In the genomic region with DNA sequence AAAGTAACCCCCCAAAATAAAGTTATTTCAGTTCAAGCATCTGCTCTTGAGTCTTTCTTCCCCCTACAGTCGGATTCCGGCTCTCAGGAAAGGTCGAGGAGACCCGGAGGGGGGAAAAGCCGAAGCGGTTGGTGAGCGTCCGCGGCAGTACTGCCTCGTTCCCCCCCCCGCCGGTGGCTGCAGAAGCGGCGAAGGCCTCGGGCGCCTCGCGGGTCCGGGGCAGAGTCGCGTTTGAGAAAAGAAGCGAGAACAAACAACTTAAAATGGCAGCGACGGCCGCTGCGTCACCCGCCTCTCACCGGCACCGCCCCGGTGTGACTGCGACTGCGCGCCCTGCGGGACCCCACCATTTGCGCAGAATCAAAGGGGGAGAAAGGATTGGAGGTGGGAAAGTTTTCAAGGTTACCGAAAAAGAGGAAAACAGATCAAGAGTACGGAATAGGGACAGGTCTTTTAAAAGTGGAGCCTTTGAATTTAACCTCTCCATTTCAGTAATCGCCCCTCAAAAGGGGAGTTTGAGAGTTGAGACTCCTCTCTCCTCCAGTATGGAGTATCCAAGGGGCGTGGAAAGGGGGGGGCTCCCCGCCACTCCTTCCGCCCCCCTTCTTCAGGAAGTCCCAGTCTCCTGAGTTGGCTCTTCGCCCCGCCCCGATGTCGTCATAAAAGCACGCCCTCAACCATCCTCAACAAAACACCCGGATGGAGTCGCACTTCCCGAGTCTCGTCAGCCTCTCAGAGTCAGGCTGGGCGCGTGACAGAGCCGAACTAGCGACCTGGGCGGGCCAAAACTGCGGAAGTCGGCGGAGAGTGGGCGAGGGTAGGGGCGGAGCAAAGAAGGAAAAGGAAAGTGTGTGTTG, we compare ENCODE assay signal across 8 cellular contexts. TPM values are rescaled to one million over a fixed set of nuclear protein-coding genes. Genes with fewer than 3 reads are reported as not detected.
DNase-seq lines count a peak whose midpoint lies in the region; ATAC-seq, FAIRE-seq and TF ChIP-seq lines count a peak whose summit lies in the region.

No MANE protein-coding gene starts in this region.

- peak overlapping the region; percentile 96 to 100 for H3K9ac ChIP-seq in kidney (ENCODE audit: low read length in 2 of 2)

- no peaks in the 10 kb centered on the region for H3K9me3 Mint-ChIP-seq in activated CD4-positive, alpha-beta T cell treated with anti-CD3 and anti-CD28 coated beads for 36 hours (ENCODE audit: low read depth)

- intact Hi-C loops in activated CD4-positive, alpha-beta T cell treated with anti-CD3 and anti-CD28 coated beads for 36 hours (cut with DNase I, micrococcal nuclease) = loop anchor here (1.0 to 2.0 kb wide), 7 partner anchors 22 to 417 kb away; a partner anchor contains a TSS
- intact Hi-C loops in kidney (cut with DNase I) = no loop called here

- H3K4me3 ChIP-seq in BE2C (ENCODE audit: low read depth, low read length) (peak overlapping the region; percentile 97), choroid plexus epithelial cell (ENCODE audit: low read depth, low read length) (peak overlapping the region; percentile 98), kidney (ENCODE audit: low read length in 2 of 2) (peak overlapping the region; percentile 94 to 99)

- CTCF ChIA-PET in activated CD4-positive, alpha-beta T cell treated with anti-CD3 and anti-CD28 coated beads for 36 hours (lab: Charles Lee) = interaction anchor here (1.1 to 1.3 kb wide), 4 partner anchors 22 to 297 kb away, joined by 3 to 6 read pairs (median 3); no protein-coding TSS in a partner anchor

- peaks cover 45% of the 10 kb centered on the region for H3K36me3 Mint-ChIP-seq in activated CD4-positive, alpha-beta T cell treated with anti-CD3 and anti-CD28 coated beads for 36 hours (ENCODE audit: low read depth)

- POLR2A ChIA-PET in activated CD4-positive, alpha-beta T cell treated with anti-CD3 and anti-CD28 coated beads for 36 hours (lab: Charles Lee) = interaction anchor here (0.5 to 2.5 kb wide), 5 partner anchors 22 to 167 kb away, joined by 3 to 23 read pairs (median 4); a partner anchor contains a TSS

- peaks cover 32% of the 10 kb centered on the region for H3K4me1 Mint-ChIP-seq in activated CD4-positive, alpha-beta T cell treated with anti-CD3 and anti-CD28 coated beads for 36 hours

- peak; percentile 87 for ATAC-seq in HG03442 (IDR thresholded peaks at IDR 0.05; ENCODE audit: unreplicated experiment)
- peak; percentile 88 for ATAC-seq in activated CD4-positive, alpha-beta T cell treated with anti-CD3 and anti-CD28 coated beads for 36 hours

- H3K4me3 Mint-ChIP-seq in activated CD4-positive, alpha-beta T cell treated with anti-CD3 and anti-CD28 coated beads for 36 hours = peak overlapping the region; percentile 99

- no peaks in the 10 kb centered on the region for H3K27me3 Mint-ChIP-seq in activated CD4-positive, alpha-beta T cell treated with anti-CD3 and anti-CD28 coated beads for 36 hours

- H3K9me3 ChIP-seq in BE2C (no peaks in the 10 kb centered on the region), kidney (ENCODE audit: control insufficient read depth in 1 of 2, low read length in 2 of 2) (no peaks in the 10 kb centered on the region)

- no peak for TF ChIP-seq CTCF in BE2C (IDR thresholded peaks at IDR 0.05; ENCODE audit: low read depth, low read length)
- no peak for TF ChIP-seq CTCF in choroid plexus epithelial cell (conservative IDR thresholded peaks at IDR 0.05; ENCODE audit: low read depth, low read length)
- no peak for TF ChIP-seq CTCF in kidney (IDR thresholded peaks at IDR 0.05; ENCODE audit: borderline replicate concordance, extremely low read depth, insufficient read depth)

- H3K36me3 ChIP-seq in BE2C (peaks cover 21% of the 10 kb centered on the region), kidney (ENCODE audit: control insufficient read depth in 1 of 2, insufficient read depth in 2 of 2, low read length in 2 of 2) (peaks cover 3 to 6% of the 10 kb centered on the region in 2 donors)

- FAIRE-seq in GM19239 (lab: Jason Lieb, UNC) (peak; percentile 99), kidney (lab: Jason Lieb, UNC) (peak; percentile 97)

- peak overlapping the region; percentile 98 to 100 for H3K27ac ChIP-seq in kidney (ENCODE audit: low read depth in 2 of 2, low read length in 2 of 2)

- H3K27me3 ChIP-seq in BE2C = no peaks in the 10 kb centered on the region

- peak overlapping the region; percentile 98 for H3K27ac Mint-ChIP-seq in activated CD4-positive, alpha-beta T cell treated with anti-CD3 and anti-CD28 coated beads for 36 hours

- H3K4me1 ChIP-seq in BE2C (no peaks in the 10 kb centered on the region), kidney (ENCODE audit: control insufficient read depth in 1 of 2, insufficient read depth in 1 of 2, low read depth in 1 of 2, low read length in 2 of 2) (peaks cover 7 to 8% of the 10 kb centered on the region in 2 donors)

- DNase-seq in BE2C (peak; percentile 99), GM19239 (ENCODE audit: insufficient read length, low spot score) (peak; percentile 64), NCI-H510A treated with DMSO at 0.1 percent for 48 hours (lab: John Stamatoyannopoulos, UW) (peak; percentile 100), choroid plexus epithelial cell (ENCODE audit: low read depth) (peak; percentile 100), kidney (peak; percentile 100)
- DNase-seq in activated CD4-positive, alpha-beta T cell treated with anti-CD3 and anti-CD28 coated beads for 36 hours = peak; percentile 100
- peak; percentile 98 to 99 for DNase-seq in stimulated activated CD4-positive, alpha-beta T cell treated with anti-CD3 and anti-CD28 coated beads, Interleukin-15, amount 100 ng/mL, for 1 hour (ENCODE audit: low read depth in 1 of 2, low spot score in 1 of 2)

RNA-seq across cellular contexts. Expression of a gene that starts 1.9 kb away (rescaled TPM):
- polyA plus RNA-seq in BE2C (2012; ENCODE audit: insufficient read depth, insufficient read length, low read depth) = 48.9 TPM
- total RNA-seq in activated CD4-positive, alpha-beta T cell treated with anti-CD3 and anti-CD28 coated beads for 36 hours = 100 to 1,000 TPM; 141 to 147 TPM
- total RNA-seq in kidney = 114 TPM
- 55.8 TPM for polyA plus RNA-seq in kidney (ENCODE audit: insufficient read depth, low read depth, low replicate concordance)

RNA-seq across cellular contexts. Expression of a gene that starts 53.9 kb away (rescaled TPM):
- polyA plus RNA-seq in BE2C (2012; ENCODE audit: insufficient read depth, insufficient read length, low read depth) = 21.0 TPM
- total RNA-seq in activated CD4-positive, alpha-beta T cell treated with anti-CD3 and anti-CD28 coated beads for 36 hours = 10 to 100 TPM; 74.0 to 76.1 TPM
- 13.0 TPM for total RNA-seq in kidney
- 26.7 TPM for polyA plus RNA-seq in kidney (ENCODE audit: insufficient read depth, low read depth, low replicate concordance)

RNA-seq across cellular contexts. Expression of a gene that starts 54.0 kb away (rescaled TPM):
- polyA plus RNA-seq in BE2C (2012; ENCODE audit: insufficient read depth, insufficient read length, low read depth) = 11.9 TPM
- total RNA-seq in activated CD4-positive, alpha-beta T cell treated with anti-CD3 and anti-CD28 coated beads for 36 hours = 10 to 100 TPM; 37.3 to 47.9 TPM
- 15.3 TPM for total RNA-seq in kidney
- polyA plus RNA-seq in kidney (ENCODE audit: insufficient read depth, low read depth, low replicate concordance) = 109 TPM

RNA-seq across cellular contexts. Expression of a gene that starts 54.1 kb away (rescaled TPM):
- 45.1 TPM for polyA plus RNA-seq in BE2C (2012; ENCODE audit: insufficient read depth, insufficient read length, low read depth)
- 10 to 100 TPM; 41.4 to 45.4 TPM for total RNA-seq in activated CD4-positive, alpha-beta T cell treated with anti-CD3 and anti-CD28 coated beads for 36 hours
- 33.0 TPM for total RNA-seq in kidney
- 82.9 TPM for polyA plus RNA-seq in kidney (ENCODE audit: insufficient read depth, low read depth, low replicate concordance)

Comparison
In these comparisons a context has a peak if more than half of its experiments do, and no peak if none do; other contexts are left out.
1. Peak in every context shown above with its lines: DNase-seq, ATAC-seq, H3K4me3 ChIP-seq and H3K27ac ChIP-seq.